3 cellular contexts compared by ENCODE assay signal in genomic region chr13:109785141-109785891, GRCh38.
TF ChIP-seq lines count a peak whose summit lies in the region.

No MANE protein-coding gene starts in this region.

TF ChIP-seq in liver, 16 proteins besides CTCF, POLR2A, EP300 and RAD21 (continued from another document):
- TF ChIP-seq JUND (IDR thresholded peaks at IDR 0.05) (no peak), YY1 (IDR thresholded peaks at IDR 0.05) (no peak), SP1 (IDR thresholded peaks at IDR 0.05) (no peak), EGR1 (IDR thresholded peaks at IDR 0.05; ENCODE audit: low read depth in 2 of 2) (no peak), MAX (IDR thresholded peaks at IDR 0.05) (no peak), ATF3 (IDR thresholded peaks at IDR 0.05) (no peak), RXRA (IDR thresholded peaks at IDR 0.05) (no peak), NR2F2 (IDR thresholded peaks at IDR 0.05) (no peak), HNF4A (conservative IDR thresholded peaks at IDR 0.05) (no peak)

TF ChIP-seq in HepG2, 621 proteins besides CTCF, POLR2A, EP300 and RAD21 (continued from another document):
- no peak for TF ChIP-seq CBX5 (CRISPR knock-in tag; IDR thresholded peaks at IDR 0.05; ENCODE audit: borderline replicate concordance)
- no peak for TF ChIP-seq ZNF431 (CRISPR knock-in tag; IDR thresholded peaks at IDR 0.05; ENCODE audit: borderline replicate concordance, low read depth)
- no peak for TF ChIP-seq ZNF713 (CRISPR knock-in tag; IDR thresholded peaks at IDR 0.05)
- TF ChIP-seq ATAD3A (CRISPR knock-in tag; IDR thresholded peaks at IDR 0.05): no peak
- TF ChIP-seq MAFK (conservative IDR thresholded peaks at IDR 0.05 in 1 of 2, IDR thresholded peaks at IDR 0.05 in 1 of 2; ENCODE audit: low read length in 2 of 2): no peak
- TF ChIP-seq ZFP62 (CRISPR knock-in tag; IDR thresholded peaks at IDR 0.05): no peak
- no peak for TF ChIP-seq MLXIP (CRISPR knock-in tag; IDR thresholded peaks at IDR 0.05; ENCODE audit: borderline replicate concordance)
- TF ChIP-seq NAIF1 (CRISPR knock-in tag; IDR thresholded peaks at IDR 0.05; ENCODE audit: borderline replicate concordance): no peak
- TF ChIP-seq ZNF691 (CRISPR knock-in tag; IDR thresholded peaks at IDR 0.05; ENCODE audit: borderline replicate concordance, low read depth): no peak
- TF ChIP-seq JUNB (CRISPR knock-in tag; IDR thresholded peaks at IDR 0.05; ENCODE audit: borderline replicate concordance): no peak
- TF ChIP-seq ZNF225 (CRISPR knock-in tag; IDR thresholded peaks at IDR 0.05): no peak

TF ChIP-seq in HEK293T, 16 proteins besides CTCF, POLR2A, EP300 and RAD21 (continued from another document):
- no peak for TF ChIP-seq ELF4 (IDR thresholded peaks at IDR 0.05)
